8 cellular contexts compared by ENCODE assay signal in the genomic region with DNA sequence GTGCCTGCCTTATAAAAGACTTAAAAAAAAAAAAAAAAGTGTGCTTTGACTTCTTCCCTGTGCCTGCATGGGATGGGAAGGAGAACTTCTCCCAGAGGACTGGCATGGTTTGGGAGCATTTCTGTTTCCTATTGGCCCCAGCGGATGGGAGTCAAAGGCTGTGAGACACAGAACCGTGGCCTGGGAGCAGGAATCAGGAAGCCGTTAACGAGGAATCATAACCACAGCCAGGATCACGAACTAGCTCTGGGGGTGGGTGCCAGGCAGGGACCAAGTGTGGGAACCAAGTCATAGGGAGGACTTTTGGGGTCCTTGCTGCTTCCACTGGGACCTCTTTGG. TPM values are rescaled to one million over a fixed set of nuclear protein-coding genes. Genes with fewer than 3 reads are reported as not detected.
DNase-seq lines count a peak whose midpoint lies in the region; ATAC-seq, FAIRE-seq and TF ChIP-seq lines count a peak whose summit lies in the region.

No MANE protein-coding gene starts in this region.

- TF ChIP-seq CTCF in AG10803 (conservative IDR thresholded peaks at IDR 0.05; ENCODE audit: low read length) (no peak), fibroblast of mammary gland (conservative IDR thresholded peaks at IDR 0.05; ENCODE audit: control insufficient read depth, insufficient read depth, low read depth, low read length) (no peak), neural crest cell (conservative IDR thresholded peaks at IDR 0.05) (no peak)

- peak; percentile 57 for DNase-seq in AG10803 (ENCODE audit: low read depth)
- DNase-seq in RCC 7860 (ENCODE audit: low spot score): peak; percentile 60
- DNase-seq in fibroblast of mammary gland (ENCODE audit: low read depth): peak; percentile 68
- DNase-seq in neural crest cell (ENCODE audit: low read depth, low spot score): no peak
- DNase-seq in RKO (ENCODE audit: low spot score): no peak
- no peak for DNase-seq in NK-92 (lab: John Stamatoyannopoulos, UW; ENCODE audit: unreplicated experiment)

- H3K27ac Mint-ChIP-seq in neural crest cell (ENCODE audit: unreplicated experiment): peak overlapping the region; percentile 91

- H3K9me3 Mint-ChIP-seq in neural crest cell: no peaks in the 10 kb centered on the region

- H3K36me3 Mint-ChIP-seq in neural crest cell (ENCODE audit: low read depth): peaks cover 8% of the 10 kb centered on the region

- H3K4me3 ChIP-seq in AG10803 (ENCODE audit: low read length) (peak overlapping the region; percentile 62), fibroblast of mammary gland (ENCODE audit: control insufficient read depth, low read depth, low read length) (peak overlapping the region; percentile 51)

- peak; percentile 67 for FAIRE-seq in RCC 7860 (lab: Jason Lieb, UNC)

- no peaks in the 10 kb centered on the region for H3K27me3 Mint-ChIP-seq in neural crest cell (ENCODE audit: low read depth)

- H3K4me3 Mint-ChIP-seq in neural crest cell: peak overlapping the region; percentile 82

- ATAC-seq in HG02623 (IDR thresholded peaks at IDR 0.05; ENCODE audit: unreplicated experiment) (no peak), GM21825 (IDR thresholded peaks at IDR 0.05; ENCODE audit: unreplicated experiment) (no peak)

- peaks cover 31% of the 10 kb centered on the region for H3K4me1 Mint-ChIP-seq in neural crest cell

RNA-seq across cellular contexts. Expression of a gene that starts 0.5 kb away (rescaled TPM):
- total RNA-seq in neural crest cell: 13.6 TPM in 2 replicates

RNA-seq across cellular contexts. Expression of a gene that starts 24.8 kb away (rescaled TPM):
- total RNA-seq in neural crest cell: 0.09 TPM in 2 replicates

RNA-seq across cellular contexts. Expression of a gene that starts 37.8 kb away (rescaled TPM):
- total RNA-seq in neural crest cell: 0.50 and 0.56 TPM in 2 replicates

RNA-seq across cellular contexts. Expression of a gene that starts 56.5 kb away (rescaled TPM):
- 0.21 TPM in 1 of 2 replicates, not detected in the other for total RNA-seq in neural crest cell

Comparison
In these comparisons a context has a peak if more than half of its experiments do, and no peak if none do; other contexts are left out.
1. DNase-seq: peak in AG10803 (single experiment), RCC 7860 (single experiment) and fibroblast of mammary gland (single experiment); none in neural crest cell (single experiment), RKO (single experiment) and NK-92 (single experiment).